14 cellular contexts compared by ENCODE assay signal in the genomic region with DNA sequence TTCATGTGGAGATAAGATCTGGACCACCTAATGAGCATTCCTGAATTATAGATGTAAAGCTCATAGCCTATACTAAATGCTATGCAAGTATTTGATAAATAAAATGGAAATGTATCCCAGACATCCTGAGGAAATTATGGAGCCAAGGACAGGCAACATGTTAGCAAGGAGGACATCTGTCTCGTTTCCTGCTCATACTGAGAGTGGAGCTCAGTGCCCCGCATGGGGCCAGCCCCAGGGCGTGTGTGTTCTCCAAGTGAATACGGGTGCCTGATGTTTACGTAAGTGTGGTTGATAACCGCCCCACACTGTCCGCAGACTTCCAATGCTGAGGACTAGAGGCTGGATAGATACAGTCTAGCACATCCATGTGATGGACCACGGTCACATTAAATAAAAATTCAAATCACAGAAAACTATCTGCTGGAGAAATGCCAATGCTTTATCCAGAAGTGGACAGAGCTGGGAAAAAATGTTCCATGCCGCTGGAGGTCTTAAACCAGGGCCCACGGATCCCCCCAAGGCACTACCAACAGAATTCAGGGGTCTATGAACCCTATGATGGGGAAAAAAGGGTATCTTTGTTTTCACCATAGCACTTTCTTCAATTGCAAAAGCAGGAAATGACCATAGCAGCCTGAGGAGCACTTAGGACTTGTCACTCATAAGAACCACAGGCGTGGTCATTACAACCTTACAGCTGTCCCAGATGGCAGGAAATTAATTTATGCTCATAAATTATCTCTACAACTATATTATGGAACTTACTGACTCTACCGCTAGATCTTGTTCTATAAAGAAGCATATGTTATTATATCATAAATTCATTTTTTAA. TPM values are rescaled to one million over a fixed set of nuclear protein-coding genes. Genes with fewer than 3 reads are reported as not detected.
A peak's percentile ranks its signal among the peaks of the same experiment; 100 is the strongest.
DNase-seq lines count a peak whose midpoint lies in the region; ATAC-seq, FAIRE-seq and TF ChIP-seq lines count a peak whose summit lies in the region.
"Had no signal": no experiment of that assay in that cellular context is flagged by ENCODE, and none has a peak within 500 bp of the region (broad histone marks: within the 10 kb centered on the region; RNA-seq: fewer than 3 reads in every experiment).

No MANE protein-coding gene starts in this region.

- no peak overlapping the region for H3K27ac ChIP-seq in GM12878 (ENCODE audit: control insufficient read depth, insufficient read depth)
- H3K27ac ChIP-seq: ovary, thoracic aorta had no signal

- TF ChIP-seq EP300 in GM12878 (IDR thresholded peaks at IDR 0.05; ENCODE audit: borderline replicate concordance in 1 of 2, control insufficient read depth in 1 of 2, low read depth in 2 of 2, low read length in 2 of 2) = no peak

- in situ Hi-C loops in GM12878 (cut with MboI) = no loop called here

- intact Hi-C loops in GM12878 (cut with micrococcal nuclease; ENCODE audit: unreplicated experiment) = no loop called here

- CTCF ChIA-PET in GM12878 (lab: Yijun Ruan, JAX) = interaction anchor here (0.8 to 2.3 kb wide), 3 partner anchors 12 to 81 kb away, joined by 3 to 9 read pairs (median 4); no protein-coding TSS in a partner anchor

- H3K4me3 ChIP-seq in GM12878 (no peak overlapping the region), mucosa of stomach (ENCODE audit: low read length) (peak overlapping the region; percentile 7)
- H3K4me3 ChIP-seq: ovary, thoracic aorta had no signal

- H3K4me1 ChIP-seq in GM12878 (ENCODE audit: control insufficient read depth, insufficient read depth, low read length) (peaks cover 4% of the 10 kb centered on the region; the same call in 1 of the 2 replicates), mucosa of stomach (ENCODE audit: control insufficient read depth, insufficient read depth, low read length) (peaks cover 29% of the 10 kb centered on the region)

- no peak for TF ChIP-seq RAD21 in GM12878 (IDR thresholded peaks at IDR 0.05; ENCODE audit: insufficient read depth, low read depth, low read length)

- ATAC-seq in GM12878 (no peak), HG03457 (IDR thresholded peaks at IDR 0.05; ENCODE audit: unreplicated experiment) (no peak), GM19035 (IDR thresholded peaks at IDR 0.05; ENCODE audit: unreplicated experiment) (no peak)
- ATAC-seq: activated naive CD4-positive, alpha-beta T cell treated with anti-CD3 and anti-CD28 coated beads, Interleukin-2, amount 50 U/mL, for 72 hours; Panc1 had no signal

- H3K36me3 ChIP-seq in GM12878 (ENCODE audit: control insufficient read depth in 2 of 2, insufficient read depth in 2 of 2, low read length in 1 of 2) (no peaks in the 10 kb centered on the region), mucosa of stomach (ENCODE audit: control insufficient read depth, insufficient read depth, low read length) (no peaks in the 10 kb centered on the region)
- H3K36me3 ChIP-seq: ovary had no signal

- 62% methylated on average over 12 of the region's 12 CpGs for WGBS in GM12878 (ENCODE audit: insufficient coverage, insufficient replicate concordance, low lambda C conversion rate, missing lambda C conversion rate)

- H2AFZ ChIP-seq in GM12878 (ENCODE audit: control insufficient read depth, low read depth, low read length) = no peak overlapping the region

- no peak for TF ChIP-seq CTCF in GM12878 (IDR thresholded peaks at IDR 0.05 in 2 of 3, conservative IDR thresholded peaks at IDR 0.05 in 1 of 3; ENCODE audit: control insufficient read depth in 2 of 3, extremely low read depth in 1 of 3, insufficient read depth in 1 of 3, low read depth in 3 of 3, low read length in 3 of 3)

- no TSS peak for BruUV-seq in GM12878 (replicated peaks; lab: Mats Ljungman, UMichigan)

- H3K4me2 ChIP-seq in GM12878 (ENCODE audit: control insufficient read depth, insufficient read depth) = no peak overlapping the region

- H3K79me2 ChIP-seq in GM12878 (ENCODE audit: control insufficient read depth, insufficient read depth, low read length) = no peaks in the 10 kb centered on the region

- SMC1A ChIA-PET in GM12878 (lab: Charles Lee; ENCODE audit: uncharacterized antibody, unreplicated experiment) = interaction anchor here (1.3 to 1.6 kb wide), 2 partner anchors 24 to 67 kb away, joined by 3 read pairs; no protein-coding TSS in a partner anchor

- POLR2A ChIA-PET in GM12878 (lab: Charles Lee) = interaction anchor here (0.8 kb wide), 1 partner anchor 9 kb away, joined by 3 read pairs; no protein-coding TSS in a partner anchor

- no peak overlapping the region for H3K9ac ChIP-seq in GM12878 (ENCODE audit: control insufficient read depth, insufficient read depth, low read length)
- no peak overlapping the region for H3K9ac ChIP-seq in mucosa of stomach (ENCODE audit: low read length)

- DNase-seq in Daoy (ENCODE audit: low read depth) (peak; percentile 72), NCI-H2081 (lab: John Stamatoyannopoulos, UW) (peak; percentile 44 to 79), GM12878 (ENCODE audit: low read depth, low spot score) (no peak), OCI-M2 (lab: John Stamatoyannopoulos, UW; ENCODE audit: unreplicated experiment) (no peak), cortex of kidney (lab: John Stamatoyannopoulos, UW) (no peak)
- DNase-seq: activated CD4-positive, alpha-beta T cell treated with anti-CD3 and anti-CD28 coated beads, Interleukin-2, amount 10 ng/mL, durations not matched to agents 24 days and 14 days had no signal

- RAD21 ChIA-PET in GM12878 (lab: Charles Lee; ENCODE audit: unreplicated experiment) = interaction anchor here (1.3 kb wide), 1 partner anchor 11 kb away, joined by 3 read pairs; no protein-coding TSS in a partner anchor

- H3K27me3 ChIP-seq in GM12878 (replicated peaks in 1 of 2; ENCODE audit: control insufficient read depth in 2 of 2, insufficient read depth in 2 of 2, low read length in 1 of 2) (no peaks in the 10 kb centered on the region; a peak in 1 of 4 replicates), mucosa of stomach (ENCODE audit: control insufficient read depth, insufficient read depth, low read length) (no peaks in the 10 kb centered on the region)
- H3K27me3 ChIP-seq: ovary had no signal

- no peak for FAIRE-seq in GM12878 (lab: Jason Lieb, UNC)
- FAIRE-seq: GM18507 had no signal

- no peak for TF ChIP-seq POLR2A in GM12878 (IDR thresholded peaks at IDR 0.05; ENCODE audit: low read depth, low read length)

- H4K20me1 ChIP-seq in GM12878 (ENCODE audit: control insufficient read depth, insufficient read depth) = no peaks in the 10 kb centered on the region

- H3K9me3 ChIP-seq in GM12878 (replicated peaks; ENCODE audit: control insufficient read depth, insufficient read depth, low read length) (no peaks in the 10 kb centered on the region), mucosa of stomach (ENCODE audit: control insufficient read depth, low read length) (no peaks in the 10 kb centered on the region)
- H3K9me3 ChIP-seq: ovary, thoracic aorta had no signal

TF ChIP-seq in GM12878, 131 proteins besides CTCF, POLR2A, EP300 and RAD21:
- TF ChIP-seq, protein P1, sequence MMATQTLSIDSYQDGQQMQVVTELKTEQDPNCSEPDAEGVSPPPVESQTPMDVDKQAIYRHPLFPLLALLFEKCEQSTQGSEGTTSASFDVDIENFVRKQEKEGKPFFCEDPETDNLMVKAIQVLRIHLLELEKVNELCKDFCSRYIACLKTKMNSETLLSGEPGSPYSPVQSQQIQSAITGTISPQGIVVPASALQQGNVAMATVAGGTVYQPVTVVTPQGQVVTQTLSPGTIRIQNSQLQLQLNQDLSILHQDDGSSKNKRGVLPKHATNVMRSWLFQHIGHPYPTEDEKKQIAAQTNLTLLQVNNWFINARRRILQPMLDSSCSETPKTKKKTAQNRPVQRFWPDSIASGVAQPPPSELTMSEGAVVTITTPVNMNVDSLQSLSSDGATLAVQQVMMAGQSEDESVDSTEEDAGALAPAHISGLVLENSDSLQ (IDR thresholded peaks at IDR 0.05) = peak; percentile 39; the same call in 1 of the 2 replicates
- TF ChIP-seq TCF7 (IDR thresholded peaks at IDR 0.05; ENCODE audit: borderline replicate concordance) = no peak

RNA-seq across cellular contexts. Expression of a gene that starts 24.9 kb away (rescaled TPM):
- total RNA-seq in Daoy (2014; rRNA removed; shearing (Covaris generic)) = 27.3 and 33.4 TPM in 2 replicates
- 24.2 and 29.7 TPM in 2 replicates for total RNA-seq in GM12878 (2013; cell fraction: nucleolus; rRNA removed)
- total RNA-seq in GM12878 (2014; rRNA removed) (0.85 and 0.87 TPM in 2 replicates), GM12878 (2014; rRNA removed; fragmentation: Illumina TruSeq; extraction: Trizol) (0.45 and 0.51 TPM in 2 replicates), GM12878 (2021) (1.2 and 1.8 TPM in 2 replicates)
- polyA plus RNA-seq in GM12878 (2011; ENCODE audit: low read depth) = 0.67 TPM
- polyA plus RNA-seq in GM12878 (2011; rRNA removed) (0.85 and 1.9 TPM in 2 replicates), GM12878 (2014; fragmentation: Illumina TruSeq; extraction: Trizol) (0.30 and 0.54 TPM in 2 replicates), GM12878 (2014; fragmentation: Nextera tagmentation; extraction: Ambion mirVana) (under 1 TPM; 0.11 to 0.16 TPM), GM12878 (2014; rRNA removed) (0.68 and 1.1 TPM in 2 replicates), GM12878 (2016; fragmentation: Nextera tagmentation; extraction: Ambion mirVana) (under 1 TPM; 0.25 to 0.47 TPM)
- polyA plus RNA-seq in GM12878 (2011; cell fraction: cytosol; rRNA removed) = 1.6 and 1.8 TPM in 2 replicates
- 2.0 and 2.1 TPM in 2 replicates for polyA plus RNA-seq in GM12878 (2011; cell fraction: nucleus; rRNA removed)
- 1.5 and 2.4 TPM in 2 replicates for polyA plus RNA-seq in GM12878 (2012)
- polyA minus RNA-seq in GM12878 (2011; rRNA and poly(A)+ RNA removed) = 1.4 and 2.0 TPM in 2 replicates
- polyA minus RNA-seq in GM12878 (2011; cell fraction: cytosol; rRNA and poly(A)+ RNA removed) = 1.2 and 1.4 TPM in 2 replicates
- polyA minus RNA-seq in GM12878 (2011; cell fraction: nucleus; rRNA and poly(A)+ RNA removed) = 0.73 and 0.96 TPM in 2 replicates

Comparison
In these comparisons a context has a peak if more than half of its experiments do, and no peak if none do; other contexts are left out.
1. DNase-seq: peak in Daoy (single experiment) and NCI-H2081 (2 of 2); none in GM12878 (single experiment), OCI-M2 (single experiment) and cortex of kidney (single experiment).